Comparison of ENCODE assay signal across 1 cellular context in the genomic region with DNA sequence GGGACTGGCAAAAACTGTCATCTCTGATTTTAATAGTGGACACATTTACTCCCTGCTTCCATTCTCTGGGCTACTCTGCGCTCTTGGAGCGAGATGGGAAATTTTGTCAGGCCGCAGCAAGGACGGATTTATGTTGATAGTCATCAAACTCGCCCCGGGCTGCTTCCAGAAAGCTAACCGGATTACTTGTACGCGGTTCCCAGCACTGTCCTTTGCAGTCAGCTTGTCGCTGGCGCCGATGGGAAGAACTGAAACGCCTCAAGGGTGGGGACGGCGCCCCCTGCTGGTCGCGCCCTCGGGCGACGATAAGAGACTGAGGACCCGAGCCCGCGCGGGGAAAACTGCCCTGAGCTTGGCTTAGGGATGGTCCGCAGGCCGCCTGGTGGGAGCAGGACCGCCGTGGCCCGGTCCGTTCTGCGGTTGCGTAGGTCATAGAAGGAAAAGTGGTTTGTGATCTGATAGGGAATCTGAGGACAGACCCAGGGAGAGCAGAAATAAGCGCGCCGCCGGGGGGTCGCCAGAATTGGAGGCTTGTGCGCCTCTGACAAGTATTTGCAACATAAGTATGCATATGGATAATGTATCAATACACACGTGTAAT.
TF ChIP-seq lines count a peak whose summit lies in the region.

No MANE protein-coding gene starts in this region.

TF ChIP-seq in K562, 482 proteins besides CTCF, POLR2A, EP300 and RAD21 (continued from another document and continues in another):
- TF ChIP-seq MTA3 (IDR thresholded peaks at IDR 0.05; ENCODE audit: borderline replicate concordance), result peak; percentile 90; the same call in 1 of the 2 replicates
- no peak for TF ChIP-seq ZNF133 (CRISPR knock-in tag; IDR thresholded peaks at IDR 0.05)
- peak; percentile 86 for TF ChIP-seq CC2D1A (IDR thresholded peaks at IDR 0.05)
- TF ChIP-seq KDM5B (IDR thresholded peaks at IDR 0.05; ENCODE audit: insufficient replicate concordance, low read depth, low read length), result peak; percentile 48
- no peak for TF ChIP-seq FOXM1 (IDR thresholded peaks at IDR 0.05; ENCODE audit: low read depth)
- TF ChIP-seq FOXM1 (CRISPR knock-in tag; IDR thresholded peaks at IDR 0.05; ENCODE audit: low read depth), result peak; percentile 43; the same call in 1 of the 2 replicates
- TF ChIP-seq, protein P1, sequence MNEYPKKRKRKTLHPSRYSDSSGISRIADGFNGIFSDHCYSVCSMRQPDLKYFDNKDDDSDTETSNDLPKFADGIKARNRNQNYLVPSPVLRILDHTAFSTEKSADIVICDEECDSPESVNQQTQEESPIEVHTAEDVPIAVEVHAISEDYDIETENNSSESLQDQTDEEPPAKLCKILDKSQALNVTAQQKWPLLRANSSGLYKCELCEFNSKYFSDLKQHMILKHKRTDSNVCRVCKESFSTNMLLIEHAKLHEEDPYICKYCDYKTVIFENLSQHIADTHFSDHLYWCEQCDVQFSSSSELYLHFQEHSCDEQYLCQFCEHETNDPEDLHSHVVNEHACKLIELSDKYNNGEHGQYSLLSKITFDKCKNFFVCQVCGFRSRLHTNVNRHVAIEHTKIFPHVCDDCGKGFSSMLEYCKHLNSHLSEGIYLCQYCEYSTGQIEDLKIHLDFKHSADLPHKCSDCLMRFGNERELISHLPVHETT (CRISPR knock-in tag; conservative IDR thresholded peaks at IDR 0.05 in 1 of 2, IDR thresholded peaks at IDR 0.05 in 1 of 2), result peak in 1 of 2 experiments; percentile 25; a peak in 1 of 4 replicates
- peak; percentile 84 to 95; a peak in 3 of 4 replicates for TF ChIP-seq ETV6 (IDR thresholded peaks at IDR 0.05; ENCODE audit: borderline replicate concordance in 1 of 2, low read depth in 2 of 2, low read length in 1 of 2)
- no peak for TF ChIP-seq ETV6 (CRISPR knock-in tag; IDR thresholded peaks at IDR 0.05; ENCODE audit: borderline replicate concordance)
- peak; percentile 14 for TF ChIP-seq ZFP36 (IDR thresholded peaks at IDR 0.05; ENCODE audit: low read depth, low read length, partially characterized antibody)
- TF ChIP-seq ADNP (tag; IDR thresholded peaks at IDR 0.05), result no peak; the same call in 1 of the 2 replicates
- TF ChIP-seq MEF2A (IDR thresholded peaks at IDR 0.05; ENCODE audit: control insufficient read depth, low read depth, low read length), result peak; percentile 35; the same call in 1 of the 2 replicates
- TF ChIP-seq SMAD1 (IDR thresholded peaks at IDR 0.05; ENCODE audit: low read depth, low read length, partially characterized antibody), result peak; percentile 60
- peak in 1 of 2 experiments; percentile 74; a peak in 1 of 3 replicates for TF ChIP-seq CBX3 (IDR thresholded peaks at IDR 0.05; ENCODE audit: borderline replicate concordance in 1 of 2, low read length in 2 of 2)
- peak; percentile 75 for TF ChIP-seq ARID2 (IDR thresholded peaks at IDR 0.05)
- TF ChIP-seq MTA1 (IDR thresholded peaks at IDR 0.05; ENCODE audit: borderline replicate concordance), result peak; percentile 72
- TF ChIP-seq MEF2D (tag; conservative IDR thresholded peaks at IDR 0.05; ENCODE audit: low read depth), result 0 out of 2 replicates have a peak, but pooled peaks have one; percentile 39
- TF ChIP-seq, protein P2, sequence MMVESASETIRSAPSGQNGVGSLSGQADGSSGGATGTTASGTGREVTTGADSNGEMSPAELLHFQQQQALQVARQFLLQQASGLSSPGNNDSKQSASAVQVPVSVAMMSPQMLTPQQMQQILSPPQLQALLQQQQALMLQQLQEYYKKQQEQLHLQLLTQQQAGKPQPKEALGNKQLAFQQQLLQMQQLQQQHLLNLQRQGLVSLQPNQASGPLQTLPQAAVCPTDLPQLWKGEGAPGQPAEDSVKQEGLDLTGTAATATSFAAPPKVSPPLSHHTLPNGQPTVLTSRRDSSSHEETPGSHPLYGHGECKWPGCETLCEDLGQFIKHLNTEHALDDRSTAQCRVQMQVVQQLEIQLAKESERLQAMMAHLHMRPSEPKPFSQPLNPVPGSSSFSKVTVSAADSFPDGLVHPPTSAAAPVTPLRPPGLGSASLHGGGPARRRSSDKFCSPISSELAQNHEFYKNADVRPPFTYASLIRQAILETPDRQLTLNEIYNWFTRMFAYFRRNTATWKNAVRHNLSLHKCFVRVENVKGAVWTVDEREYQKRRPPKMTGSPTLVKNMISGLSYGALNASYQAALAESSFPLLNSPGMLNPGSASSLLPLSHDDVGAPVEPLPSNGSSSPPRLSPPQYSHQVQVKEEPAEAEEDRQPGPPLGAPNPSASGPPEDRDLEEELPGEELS (CRISPR knock-in tag; IDR thresholded peaks at IDR 0.05; ENCODE audit: borderline replicate concordance), result peak; percentile 77; the same call in 1 of the 2 replicates
- no peak for TF ChIP-seq ELF4 (CRISPR knock-in tag; IDR thresholded peaks at IDR 0.05)
- TF ChIP-seq, protein P3, sequence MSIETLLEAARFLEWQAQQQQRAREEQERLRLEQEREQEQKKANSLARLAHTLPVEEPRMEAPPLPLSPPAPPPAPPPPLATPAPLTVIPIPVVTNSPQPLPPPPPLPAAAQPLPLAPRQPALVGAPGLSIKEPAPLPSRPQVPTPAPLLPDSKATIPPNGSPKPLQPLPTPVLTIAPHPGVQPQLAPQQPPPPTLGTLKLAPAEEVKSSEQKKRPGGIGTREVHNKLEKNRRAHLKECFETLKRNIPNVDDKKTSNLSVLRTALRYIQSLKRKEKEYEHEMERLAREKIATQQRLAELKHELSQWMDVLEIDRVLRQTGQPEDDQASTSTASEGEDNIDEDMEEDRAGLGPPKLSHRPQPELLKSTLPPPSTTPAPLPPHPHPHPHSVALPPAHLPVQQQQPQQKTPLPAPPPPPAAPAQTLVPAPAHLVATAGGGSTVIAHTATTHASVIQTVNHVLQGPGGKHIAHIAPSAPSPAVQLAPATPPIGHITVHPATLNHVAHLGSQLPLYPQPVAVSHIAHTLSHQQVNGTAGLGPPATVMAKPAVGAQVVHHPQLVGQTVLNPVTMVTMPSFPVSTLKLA (conservative IDR thresholded peaks at IDR 0.05), result peak in 1 of 2 experiments; percentile 2; a peak in 1 of 4 replicates
- TF ChIP-seq NFE2 (IDR thresholded peaks at IDR 0.05; ENCODE audit: low read depth), result no peak
- peak; percentile 78 for TF ChIP-seq ATF7 (IDR thresholded peaks at IDR 0.05)
- TF ChIP-seq SREBF1 (IDR thresholded peaks at IDR 0.05; ENCODE audit: borderline replicate concordance, low read depth, low read length), result 0 out of 2 replicates have a peak, but pooled peaks have one; percentile 29
- TF ChIP-seq NFRKB (IDR thresholded peaks at IDR 0.05; ENCODE audit: low read depth), result peak; percentile 27; the same call in 1 of the 2 replicates
- peak in 2 of 3 experiments; percentile 56 to 66 for TF ChIP-seq YY1 (IDR thresholded peaks at IDR 0.05; ENCODE audit: borderline replicate concordance in 1 of 3, control insufficient read depth in 1 of 3, extremely low read depth in 1 of 3, insufficient read depth in 3 of 3, insufficient read length in 1 of 3, insufficient replicate concordance in 2 of 3, low read depth in 1 of 3, low read length in 2 of 3)
- 0 out of 2 replicates have a peak, but pooled peaks have one; percentile 77 for TF ChIP-seq NR4A1 (CRISPR knock-in tag; IDR thresholded peaks at IDR 0.05)
- TF ChIP-seq NR4A1 (tag; IDR thresholded peaks at IDR 0.05), result peak; percentile 71; the same call in 1 of the 2 replicates
- peak in 1 of 2 experiments; percentile 84; a peak in 3 of 4 replicates for TF ChIP-seq TBL1XR1 (IDR thresholded peaks at IDR 0.05; ENCODE audit: low read length in 2 of 2)
- peak; percentile 50 for TF ChIP-seq PHF20 (IDR thresholded peaks at IDR 0.05; ENCODE audit: partially characterized antibody)
- TF ChIP-seq RNF2 (IDR thresholded peaks at IDR 0.05), result peak; percentile 65
- TF ChIP-seq KLF1 (tag; IDR thresholded peaks at IDR 0.05), result 0 out of 2 replicates have a peak, but pooled peaks have one; percentile 13
- peak; percentile 33; the same call in 1 of the 2 replicates for TF ChIP-seq JUN (IDR thresholded peaks at IDR 0.05; ENCODE audit: borderline replicate concordance, low read depth, low read length)
- TF ChIP-seq JUN (CRISPR knock-in tag; IDR thresholded peaks at IDR 0.05; ENCODE audit: borderline replicate concordance), result no peak; the same call in 1 of the 2 replicates
- TF ChIP-seq, protein P4, sequence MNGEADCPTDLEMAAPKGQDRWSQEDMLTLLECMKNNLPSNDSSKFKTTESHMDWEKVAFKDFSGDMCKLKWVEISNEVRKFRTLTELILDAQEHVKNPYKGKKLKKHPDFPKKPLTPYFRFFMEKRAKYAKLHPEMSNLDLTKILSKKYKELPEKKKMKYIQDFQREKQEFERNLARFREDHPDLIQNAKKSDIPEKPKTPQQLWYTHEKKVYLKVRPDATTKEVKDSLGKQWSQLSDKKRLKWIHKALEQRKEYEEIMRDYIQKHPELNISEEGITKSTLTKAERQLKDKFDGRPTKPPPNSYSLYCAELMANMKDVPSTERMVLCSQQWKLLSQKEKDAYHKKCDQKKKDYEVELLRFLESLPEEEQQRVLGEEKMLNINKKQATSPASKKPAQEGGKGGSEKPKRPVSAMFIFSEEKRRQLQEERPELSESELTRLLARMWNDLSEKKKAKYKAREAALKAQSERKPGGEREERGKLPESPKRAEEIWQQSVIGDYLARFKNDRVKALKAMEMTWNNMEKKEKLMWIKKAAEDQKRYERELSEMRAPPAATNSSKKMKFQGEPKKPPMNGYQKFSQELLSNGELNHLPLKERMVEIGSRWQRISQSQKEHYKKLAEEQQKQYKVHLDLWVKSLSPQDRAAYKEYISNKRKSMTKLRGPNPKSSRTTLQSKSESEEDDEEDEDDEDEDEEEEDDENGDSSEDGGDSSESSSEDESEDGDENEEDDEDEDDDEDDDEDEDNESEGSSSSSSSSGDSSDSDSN (IDR thresholded peaks at IDR 0.05; ENCODE audit: borderline replicate concordance in 1 of 2, low read depth in 2 of 2, low read length in 2 of 2), result peak; percentile 81 to 95
- TF ChIP-seq MAZ (CRISPR knock-in tag; conservative IDR thresholded peaks at IDR 0.05 in 1 of 2, IDR thresholded peaks at IDR 0.05 in 1 of 2), result peak; percentile 44 to 89; a peak in 2 of 4 replicates
- TF ChIP-seq, protein P5, sequence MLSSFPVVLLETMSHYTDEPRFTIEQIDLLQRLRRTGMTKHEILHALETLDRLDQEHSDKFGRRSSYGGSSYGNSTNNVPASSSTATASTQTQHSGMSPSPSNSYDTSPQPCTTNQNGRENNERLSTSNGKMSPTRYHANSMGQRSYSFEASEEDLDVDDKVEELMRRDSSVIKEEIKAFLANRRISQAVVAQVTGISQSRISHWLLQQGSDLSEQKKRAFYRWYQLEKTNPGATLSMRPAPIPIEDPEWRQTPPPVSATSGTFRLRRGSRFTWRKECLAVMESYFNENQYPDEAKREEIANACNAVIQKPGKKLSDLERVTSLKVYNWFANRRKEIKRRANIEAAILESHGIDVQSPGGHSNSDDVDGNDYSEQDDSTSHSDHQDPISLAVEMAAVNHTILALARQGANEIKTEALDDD (IDR thresholded peaks at IDR 0.05), result peak; percentile 95
- TF ChIP-seq, protein P6, sequence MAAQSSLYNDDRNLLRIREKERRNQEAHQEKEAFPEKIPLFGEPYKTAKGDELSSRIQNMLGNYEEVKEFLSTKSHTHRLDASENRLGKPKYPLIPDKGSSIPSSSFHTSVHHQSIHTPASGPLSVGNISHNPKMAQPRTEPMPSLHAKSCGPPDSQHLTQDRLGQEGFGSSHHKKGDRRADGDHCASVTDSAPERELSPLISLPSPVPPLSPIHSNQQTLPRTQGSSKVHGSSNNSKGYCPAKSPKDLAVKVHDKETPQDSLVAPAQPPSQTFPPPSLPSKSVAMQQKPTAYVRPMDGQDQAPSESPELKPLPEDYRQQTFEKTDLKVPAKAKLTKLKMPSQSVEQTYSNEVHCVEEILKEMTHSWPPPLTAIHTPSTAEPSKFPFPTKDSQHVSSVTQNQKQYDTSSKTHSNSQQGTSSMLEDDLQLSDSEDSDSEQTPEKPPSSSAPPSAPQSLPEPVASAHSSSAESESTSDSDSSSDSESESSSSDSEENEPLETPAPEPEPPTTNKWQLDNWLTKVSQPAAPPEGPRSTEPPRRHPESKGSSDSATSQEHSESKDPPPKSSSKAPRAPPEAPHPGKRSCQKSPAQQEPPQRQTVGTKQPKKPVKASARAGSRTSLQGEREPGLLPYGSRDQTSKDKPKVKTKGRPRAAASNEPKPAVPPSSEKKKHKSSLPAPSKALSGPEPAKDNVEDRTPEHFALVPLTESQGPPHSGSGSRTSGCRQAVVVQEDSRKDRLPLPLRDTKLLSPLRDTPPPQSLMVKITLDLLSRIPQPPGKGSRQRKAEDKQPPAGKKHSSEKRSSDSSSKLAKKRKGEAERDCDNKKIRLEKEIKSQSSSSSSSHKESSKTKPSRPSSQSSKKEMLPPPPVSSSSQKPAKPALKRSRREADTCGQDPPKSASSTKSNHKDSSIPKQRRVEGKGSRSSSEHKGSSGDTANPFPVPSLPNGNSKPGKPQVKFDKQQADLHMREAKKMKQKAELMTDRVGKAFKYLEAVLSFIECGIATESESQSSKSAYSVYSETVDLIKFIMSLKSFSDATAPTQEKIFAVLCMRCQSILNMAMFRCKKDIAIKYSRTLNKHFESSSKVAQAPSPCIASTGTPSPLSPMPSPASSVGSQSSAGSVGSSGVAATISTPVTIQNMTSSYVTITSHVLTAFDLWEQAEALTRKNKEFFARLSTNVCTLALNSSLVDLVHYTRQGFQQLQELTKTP (IDR thresholded peaks at IDR 0.05; ENCODE audit: low read depth in 1 of 2, partially characterized antibody in 2 of 2), result peak in 1 of 2 experiments; percentile 46
- no peak for TF ChIP-seq HNRNPH1 (optimal IDR thresholded peaks at IDR 0.05; ENCODE audit: low read depth, low read length)
- peak; percentile 88 for TF ChIP-seq GATAD2A (IDR thresholded peaks at IDR 0.05)
- peak in 1 of 2 experiments; percentile 18; a peak in 1 of 4 replicates for TF ChIP-seq KDM1A (IDR thresholded peaks at IDR 0.05)
- TF ChIP-seq CXXC5 (CRISPR knock-in tag; IDR thresholded peaks at IDR 0.05), result peak; percentile 85
- TF ChIP-seq NFXL1 (CRISPR knock-in tag; IDR thresholded peaks at IDR 0.05), result no peak
- TF ChIP-seq, protein P7, sequence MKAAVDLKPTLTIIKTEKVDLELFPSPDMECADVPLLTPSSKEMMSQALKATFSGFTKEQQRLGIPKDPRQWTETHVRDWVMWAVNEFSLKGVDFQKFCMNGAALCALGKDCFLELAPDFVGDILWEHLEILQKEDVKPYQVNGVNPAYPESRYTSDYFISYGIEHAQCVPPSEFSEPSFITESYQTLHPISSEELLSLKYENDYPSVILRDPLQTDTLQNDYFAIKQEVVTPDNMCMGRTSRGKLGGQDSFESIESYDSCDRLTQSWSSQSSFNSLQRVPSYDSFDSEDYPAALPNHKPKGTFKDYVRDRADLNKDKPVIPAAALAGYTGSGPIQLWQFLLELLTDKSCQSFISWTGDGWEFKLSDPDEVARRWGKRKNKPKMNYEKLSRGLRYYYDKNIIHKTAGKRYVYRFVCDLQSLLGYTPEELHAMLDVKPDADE (conservative IDR thresholded peaks at IDR 0.05; ENCODE audit: control insufficient read depth, low read depth, low read length), result 0 out of 2 replicates have a peak, but pooled peaks have one; percentile 60
- TF ChIP-seq SOX6 (IDR thresholded peaks at IDR 0.05), result peak; percentile 77
- peak; percentile 88 for TF ChIP-seq CBX1 (IDR thresholded peaks at IDR 0.05; ENCODE audit: low read depth)
- peak; percentile 94 for TF ChIP-seq CTBP1 (IDR thresholded peaks at IDR 0.05; ENCODE audit: borderline replicate concordance)
- peak; percentile 56; the same call in 1 of the 2 replicates for TF ChIP-seq ARID1B (IDR thresholded peaks at IDR 0.05)
- TF ChIP-seq TRIM28 (IDR thresholded peaks at IDR 0.05), result peak; percentile 82
